In the genomic region with DNA sequence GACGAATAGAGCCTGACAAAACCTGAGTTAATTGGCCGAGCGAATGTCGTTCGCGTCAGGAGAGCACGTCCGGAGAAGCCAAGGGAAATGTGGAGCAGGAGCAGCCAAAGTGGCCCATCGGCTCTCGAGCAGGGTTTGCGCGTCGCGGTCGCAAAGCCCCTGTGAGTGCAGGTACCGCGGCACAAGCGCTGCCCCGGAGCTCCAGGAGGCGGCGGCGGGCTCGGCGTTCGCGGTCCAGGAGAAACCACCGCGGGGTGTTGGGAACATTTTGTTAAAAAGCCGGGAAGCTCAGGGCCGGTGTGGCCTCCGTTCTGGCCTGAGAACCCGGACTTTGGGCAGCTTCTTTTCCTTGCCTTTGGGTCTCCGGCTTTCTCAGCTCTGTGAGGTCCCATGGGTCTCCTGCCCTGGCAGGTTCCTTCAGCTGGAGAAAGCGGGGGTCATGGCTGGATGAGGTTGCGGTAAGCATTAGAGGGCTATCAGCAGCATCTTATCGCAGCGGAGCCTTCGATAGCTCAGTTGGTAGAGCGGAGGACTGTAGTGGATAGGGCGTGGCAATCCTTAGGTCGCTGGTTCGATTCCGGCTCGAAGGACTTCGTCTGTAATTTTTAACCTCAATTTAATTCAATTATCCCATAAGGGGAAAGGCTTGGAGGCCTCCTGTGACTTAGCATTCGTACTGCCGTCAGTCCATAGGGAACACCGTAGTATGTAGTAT, we compare ENCODE assay signal across 8 cellular contexts. TPM values are rescaled to one million over a fixed set of nuclear protein-coding genes. Genes with fewer than 3 reads are reported as not detected.
DNase-seq lines count a peak whose midpoint lies in the region; ATAC-seq, FAIRE-seq and TF ChIP-seq lines count a peak whose summit lies in the region.

No MANE protein-coding gene starts in this region.

- TF ChIP-seq CTCF in endothelial cell (IDR thresholded peaks at IDR 0.05; ENCODE audit: unreplicated experiment) = no peak

- in situ Hi-C loops in Caki2 (cut with HindIII; ENCODE audit: low pct_unique_long_range_greater_than_20kb, low sequenced_read_pairs) = no loop called here

- no peak for FAIRE-seq in HTR-8/SVneo (lab: Jason Lieb, UNC)

- H3K36me3 Mint-ChIP-seq in endothelial cell (ENCODE audit: low read depth, unreplicated experiment) = peaks cover 31% of the 10 kb centered on the region

- peak overlapping the region; percentile 99 for H3K27ac Mint-ChIP-seq in endothelial cell (ENCODE audit: unreplicated experiment)

- peak; percentile 49 for ATAC-seq in GM21381 (IDR thresholded peaks at IDR 0.05; ENCODE audit: unreplicated experiment)

- H3K9me3 Mint-ChIP-seq in endothelial cell (ENCODE audit: unreplicated experiment) = no peaks in the 10 kb centered on the region

- peaks cover 36% of the 10 kb centered on the region for H3K4me1 Mint-ChIP-seq in endothelial cell (ENCODE audit: unreplicated experiment)

- H3K4me3 Mint-ChIP-seq in endothelial cell (ENCODE audit: unreplicated experiment) = peak overlapping the region; percentile 97

- H3K27me3 Mint-ChIP-seq in endothelial cell (ENCODE audit: unreplicated experiment) = peaks cover 33% of the 10 kb centered on the region

- peak; percentile 98 for DNase-seq in Caki2 (ENCODE audit: low read depth)
- peak; percentile 87 for DNase-seq in HTR-8/SVneo (ENCODE audit: insufficient read length, low spot score)
- DNase-seq in NOMO-1 treated with dmso at 0.1 percent for 144 hours (lab: John Stamatoyannopoulos, UW; ENCODE audit: unreplicated experiment) = peak; percentile 85
- DNase-seq in activated CD8-positive, alpha-beta memory T cell treated with anti-CD3 and anti-CD28 coated beads, Interleukin-2, amount 50 U/mL, for 24 hours (ENCODE audit: extremely low read depth) = peak; percentile 84
- DNase-seq in endothelial cell (ENCODE audit: low spot score) = peak; percentile 88
- peak; percentile 94 for DNase-seq in midbrain (lab: John Stamatoyannopoulos, UW)
- DNase-seq in stimulated activated CD8-positive, alpha-beta memory T cell treated with anti-CD3 and anti-CD28 coated beads, Interleukin-2, amount 100 ng/mL, for 1 hour (ENCODE audit: low read depth in 2 of 2) = peak; percentile 83 to 88

RNA-seq across cellular contexts. Expression of gene AGBL5, which starts 1.0 kb away (rescaled TPM):
- 41.8 and 54.5 TPM in 2 replicates for total RNA-seq in Caki2 (2014; rRNA removed; shearing (Covaris generic); ENCODE audit: low replicate concordance)
- total RNA-seq in endothelial cell (ENCODE audit: unreplicated experiment) = 32.5 TPM

RNA-seq across cellular contexts. Expression of gene TMEM214, which starts 17.7 kb away (rescaled TPM):
- 104 and 106 TPM in 2 replicates for total RNA-seq in Caki2 (2014; rRNA removed; shearing (Covaris generic); ENCODE audit: low replicate concordance)
- total RNA-seq in endothelial cell (ENCODE audit: unreplicated experiment) = 55.3 TPM

RNA-seq across cellular contexts. Expression of gene OST4, which starts 21.0 kb away (rescaled TPM):
- 676 and 788 TPM in 2 replicates for total RNA-seq in Caki2 (2014; rRNA removed; shearing (Covaris generic); ENCODE audit: low replicate concordance)
- total RNA-seq in endothelial cell (ENCODE audit: unreplicated experiment) = 379 TPM

RNA-seq across cellular contexts. Expression of gene EMILIN1, which starts 28.0 kb away (rescaled TPM):
- total RNA-seq in Caki2 (2014; rRNA removed; shearing (Covaris generic); ENCODE audit: low replicate concordance) = 0.07 and 0.58 TPM in 2 replicates
- total RNA-seq in endothelial cell (ENCODE audit: unreplicated experiment) = 2.1 TPM

RNA-seq across cellular contexts. Expression of gene KHK, which starts 36.1 kb away (rescaled TPM):
- total RNA-seq in Caki2 (2014; rRNA removed; shearing (Covaris generic); ENCODE audit: low replicate concordance) = 3.2 and 4.8 TPM in 2 replicates
- 1.4 TPM for total RNA-seq in endothelial cell (ENCODE audit: unreplicated experiment)

Comparison
In these comparisons a context has a peak if more than half of its experiments do, and no peak if none do; other contexts are left out.
1. Peak in every context shown above with its lines: DNase-seq and ATAC-seq.